Comparison of ENCODE assay signal across 16 cellular contexts in the genomic region with DNA sequence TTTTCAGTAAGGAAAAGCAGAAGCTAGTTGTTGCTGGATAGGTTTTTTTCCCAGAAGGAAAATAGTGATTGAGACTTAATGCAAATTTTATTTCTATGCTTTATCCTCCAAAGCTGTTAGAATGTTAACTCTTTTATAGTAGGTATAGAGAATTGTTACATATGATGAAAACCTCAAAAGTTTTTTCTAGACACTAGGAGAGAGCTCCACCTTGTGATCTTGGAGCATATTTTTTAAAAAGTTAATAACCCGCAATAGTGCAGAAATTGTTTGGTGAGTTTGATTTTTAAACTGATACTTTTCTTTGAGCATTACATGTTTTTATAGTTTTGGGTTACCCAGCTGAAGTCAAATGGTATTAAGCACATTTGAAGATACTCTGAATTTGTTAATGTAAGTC. TPM values are rescaled to one million over a fixed set of nuclear protein-coding genes. Genes with fewer than 3 reads are reported as not detected.
DNase-seq lines count a peak whose midpoint lies in the region; ATAC-seq and TF ChIP-seq lines count a peak whose summit lies in the region.
"Had no signal": no experiment of that assay in that cellular context is flagged by ENCODE, and none has a peak within 500 bp of the region (broad histone marks: within the 10 kb centered on the region; RNA-seq: fewer than 3 reads in every experiment).

No MANE protein-coding gene starts in this region.

- H3K27ac Mint-ChIP-seq in chondrocyte (ENCODE audit: unreplicated experiment), result no peak overlapping the region
- H3K27ac Mint-ChIP-seq: activated B cell treated with CpG ODN at 0.5 μM for 24 hours; activated T-cell treated with anti-CD3 and anti-CD28 coated beads, Interleukin-2, amount 50 U/mL, for 24 hours had no signal

- no peaks in the 10 kb centered on the region for H3K9me3 ChIP-seq in left ventricle myocardium inferior (replicated peaks)
- H3K9me3 ChIP-seq in right cardiac atrium (ENCODE audit: control insufficient read depth, low read length), result no peaks in the 10 kb centered on the region
- no peaks in the 10 kb centered on the region for H3K9me3 ChIP-seq in MM.1S (replicated peaks; ENCODE audit: insufficient read depth, low read length)
- H3K9me3 ChIP-seq in transverse colon, result no peaks in the 10 kb centered on the region
- H3K9me3 ChIP-seq: BLaER1, body of pancreas, HAP-1, tibial nerve had no signal

- peak; percentile 15 for TF ChIP-seq CTCF in left ventricle myocardium inferior (IDR thresholded peaks at IDR 0.05; ENCODE audit: borderline replicate concordance)
- TF ChIP-seq CTCF in MM.1S (IDR thresholded peaks at IDR 0.05; ENCODE audit: low read length), result peak; percentile 7; the same call in 1 of the 2 replicates
- TF ChIP-seq CTCF in chondrocyte (IDR thresholded peaks at IDR 0.05), result peak; percentile 70
- TF ChIP-seq CTCF in transverse colon (IDR thresholded peaks at IDR 0.05), result no peak

- H3K36me3 ChIP-seq in left ventricle myocardium inferior (no peaks in the 10 kb centered on the region), MM.1S (replicated peaks; ENCODE audit: insufficient read depth, low read length) (no peaks in the 10 kb centered on the region), transverse colon (no peaks in the 10 kb centered on the region)
- H3K36me3 ChIP-seq: BLaER1, tibial nerve had no signal

- H3K27ac ChIP-seq in left ventricle myocardium inferior (replicated peaks), result no peak overlapping the region
- no peak overlapping the region for H3K27ac ChIP-seq in right cardiac atrium (ENCODE audit: low read length)
- H3K27ac ChIP-seq in MM.1S (ENCODE audit: low read length), result no peak overlapping the region
- no peak overlapping the region for H3K27ac ChIP-seq in transverse colon
- H3K27ac ChIP-seq: BLaER1, body of pancreas, epithelial cell of prostate, tibial nerve had no signal

- no peaks in the 10 kb centered on the region for H3F3A ChIP-seq in MM.1S (ENCODE audit: insufficient read depth, low read length)

- H3K4me3 ChIP-seq in left ventricle myocardium inferior, result no peak overlapping the region
- no peak overlapping the region for H3K4me3 ChIP-seq in right cardiac atrium (ENCODE audit: low read length)
- H3K4me3 ChIP-seq in MM.1S (ENCODE audit: low read length), result no peak overlapping the region
- no peak overlapping the region for H3K4me3 ChIP-seq in transverse colon
- H3K4me3 ChIP-seq: BLaER1, body of pancreas, HAP-1, tibial nerve had no signal

- no peaks in the 10 kb centered on the region for H3K27me3 Mint-ChIP-seq in chondrocyte (ENCODE audit: low read depth)
- H3K27me3 Mint-ChIP-seq: activated B cell treated with CpG ODN at 0.5 μM for 24 hours; activated T-cell treated with anti-CD3 and anti-CD28 coated beads, Interleukin-2, amount 50 U/mL, for 24 hours had no signal

- H3K9ac ChIP-seq in MM.1S (ENCODE audit: low read length), result no peak overlapping the region
- H3K9ac ChIP-seq: BLaER1 had no signal

- peaks cover 12% of the 10 kb centered on the region for H3K4me1 Mint-ChIP-seq in chondrocyte (ENCODE audit: low read depth)

- H3K9me2 ChIP-seq in MM.1S (replicated peaks; ENCODE audit: insufficient read depth, low read length), result no peaks in the 10 kb centered on the region

- intact Hi-C loops in left ventricle myocardium inferior (cut with micrococcal nuclease), result no loop called here
- intact Hi-C loops in right cardiac atrium (cut with DNase I), result no loop called here
- intact Hi-C loops in transverse colon (cut with DNase I; ENCODE audit: low total_unique reads), result no loop called here

- no peak overlapping the region for H3K4me2 ChIP-seq in MM.1S (ENCODE audit: low read depth, low read length)
- H3K4me2 ChIP-seq: BLaER1 had no signal

- DNase-seq in left ventricle myocardium inferior (no peak), right cardiac atrium (no peak), MM.1S (no peak), chondrocyte (ENCODE audit: low spot score) (no peak), transverse colon (no peak), cortex of kidney (lab: John Stamatoyannopoulos, UW) (no peak)
- DNase-seq: activated B cell treated with CpG ODN at 0.5 μM for 24 hours; activated T-cell treated with anti-CD3 and anti-CD28 coated beads, Interleukin-2, amount 50 U/mL, for 24 hours; body of pancreas; NCI-H524 treated with DMSO at 0.1 percent for 48 hours had no signal

- H3K79me2 ChIP-seq in MM.1S (ENCODE audit: low read length), result peaks cover 93% of the 10 kb centered on the region

- no peaks in the 10 kb centered on the region for H3K9me3 Mint-ChIP-seq in chondrocyte (ENCODE audit: low read depth)
- H3K9me3 Mint-ChIP-seq: activated B cell treated with CpG ODN at 0.5 μM for 24 hours; activated T-cell treated with anti-CD3 and anti-CD28 coated beads, Interleukin-2, amount 50 U/mL, for 24 hours had no signal

- H4K20me1 ChIP-seq in MM.1S (ENCODE audit: insufficient read depth, low read length), result peaks cover 24% of the 10 kb centered on the region; the same call in 1 of the 2 replicates

- H3K4me3 Mint-ChIP-seq in chondrocyte (ENCODE audit: unreplicated experiment), result no peak overlapping the region
- H3K4me3 Mint-ChIP-seq: activated B cell treated with CpG ODN at 0.5 μM for 24 hours; activated T-cell treated with anti-CD3 and anti-CD28 coated beads, Interleukin-2, amount 50 U/mL, for 24 hours had no signal

- ATAC-seq in right cardiac atrium (no peak), HG03039 (IDR thresholded peaks at IDR 0.05; ENCODE audit: unreplicated experiment) (no peak), HG03378 (IDR thresholded peaks at IDR 0.05; ENCODE audit: unreplicated experiment) (no peak)
- ATAC-seq: body of pancreas had no signal

- no peak for TF ChIP-seq EP300 in transverse colon (IDR thresholded peaks at IDR 0.05; ENCODE audit: low read depth)

- H3K36me3 Mint-ChIP-seq in chondrocyte (ENCODE audit: low read depth), result no peaks in the 10 kb centered on the region

- H3K27me3 ChIP-seq in left ventricle myocardium inferior (ENCODE audit: low read depth) (no peaks in the 10 kb centered on the region), right cardiac atrium (ENCODE audit: control insufficient read depth, insufficient read depth) (no peaks in the 10 kb centered on the region), MM.1S (replicated peaks; ENCODE audit: insufficient read depth, low read length) (no peaks in the 10 kb centered on the region), transverse colon (no peaks in the 10 kb centered on the region)
- H3K27me3 ChIP-seq: BLaER1, body of pancreas, tibial nerve had no signal

- WGBS in right cardiac atrium, result 47% methylated on average over 1 of the region's 1 CpG
- 50 to 60% methylated on average over 1 of the region's 1 CpG for WGBS in transverse colon (ENCODE audit: low coverage in 1 of 2), 2 donors

- TF ChIP-seq POLR2A in transverse colon (IDR thresholded peaks at IDR 0.05), result no peak

- no peak overlapping the region for H2AFZ ChIP-seq in MM.1S (ENCODE audit: low read length)

- in situ Hi-C loops in transverse colon (cut with MboI; ENCODE audit: low pct_ligation_motif_present in 1 of 4, low pct_unique_long_range_greater_than_20kb in 1 of 4, low sequenced_read_pairs in 3 of 4), result no loop called here

- H3K4me1 ChIP-seq in left ventricle myocardium inferior (peaks cover 32% of the 10 kb centered on the region), right cardiac atrium (ENCODE audit: control insufficient read depth, insufficient read depth, low read length) (peaks cover 1% of the 10 kb centered on the region), MM.1S (ENCODE audit: low read length) (no peaks in the 10 kb centered on the region), transverse colon (peaks cover 4 to 14% (median 5%) of the 10 kb centered on the region in 4 donors)
- H3K4me1 ChIP-seq: BLaER1, body of pancreas had no signal

RNA-seq across cellular contexts. Expression of a gene that starts 56.5 kb away (rescaled TPM):
- total RNA-seq in left ventricle myocardium inferior, result 29.3 TPM
- 10 to 100 TPM; 37.5 to 43.4 (median 40.6) TPM for total RNA-seq in right cardiac atrium
- 11.9 TPM for polyA plus RNA-seq in right cardiac atrium
- 36.1 to 48.8 TPM (median 39.4 TPM) in 3 replicates for total RNA-seq in chondrocyte
- total RNA-seq in transverse colon, result 100 to 1,000 TPM in 1 of 4 donors, 10 to 100 TPM in 3; 20.7 to 103 (median 79.5) TPM

Comparison
In these comparisons a context has a peak if more than half of its experiments do, and no peak if none do; other contexts are left out.
1. CTCF ChIP-seq: peak in left ventricle myocardium inferior (single experiment), MM.1S (single experiment) and chondrocyte (single experiment); none in transverse colon (0 of 5).